Comparison of ENCODE assay signal across 12 cellular contexts in genomic region chr1:74964508-74964907, GRCh38.
A peak's percentile ranks its signal among the peaks of the same experiment; 100 is the strongest.
DNase-seq lines count a peak whose midpoint lies in the region; ATAC-seq, FAIRE-seq and TF ChIP-seq lines count a peak whose summit lies in the region.
"Had no signal": no experiment of that assay in that cellular context is flagged by ENCODE, and none has a peak within 500 bp of the region (broad histone marks: within the 10 kb centered on the region; RNA-seq: fewer than 3 reads in every experiment).

No MANE protein-coding gene starts in this region.

- H3K9me3 Mint-ChIP-seq in activated CD4-positive, alpha-beta T cell treated with anti-CD3 and anti-CD28 coated beads, Interleukin-2, amount 10 ng/mL, durations not matched to agents 24 days and 14 days, result no peaks in the 10 kb centered on the region
- H3K9me3 Mint-ChIP-seq: activated B cell treated with CpG ODN at 0.5 μM for 24 hours had no signal

- H3K36me3 Mint-ChIP-seq in activated CD4-positive, alpha-beta T cell treated with anti-CD3 and anti-CD28 coated beads, Interleukin-2, amount 10 ng/mL, durations not matched to agents 24 days and 14 days (ENCODE audit: low read depth), result no peaks in the 10 kb centered on the region
- H3K36me3 Mint-ChIP-seq: natural killer cell had no signal

- H3K27me3 Mint-ChIP-seq in activated CD4-positive, alpha-beta T cell treated with anti-CD3 and anti-CD28 coated beads, Interleukin-2, amount 10 ng/mL, durations not matched to agents 24 days and 14 days, result no peaks in the 10 kb centered on the region
- H3K27me3 Mint-ChIP-seq: activated B cell treated with CpG ODN at 0.5 μM for 24 hours had no signal

- H3K27me3 ChIP-seq in stomach, result no peaks in the 10 kb centered on the region
- no peaks in the 10 kb centered on the region for H3K27me3 ChIP-seq in gastrocnemius medialis

- no peak for TF ChIP-seq CTCF in astrocyte of the spinal cord (IDR thresholded peaks at IDR 0.05; ENCODE audit: low read depth, low read length)
- no peak for TF ChIP-seq CTCF in stomach (IDR thresholded peaks at IDR 0.05)
- TF ChIP-seq CTCF in gastrocnemius medialis (IDR thresholded peaks at IDR 0.05 in 4 of 5, conservative IDR thresholded peaks at IDR 0.05 in 1 of 5), result no peak

- H3K9me3 ChIP-seq in stomach, result peaks cover 0 to 5% (median 0%) of the 10 kb centered on the region in 4 donors
- H3K9me3 ChIP-seq in gastrocnemius medialis, result no peaks in the 10 kb centered on the region

- intact Hi-C loops in activated CD4-positive, alpha-beta T cell treated with anti-CD3 and anti-CD28 coated beads, Interleukin-2, amount 10 ng/mL, durations not matched to agents 24 days and 14 days (cut with micrococcal nuclease), result no loop called here
- intact Hi-C loops in stomach (cut with DNase I; ENCODE audit: low total_unique reads), result no loop called here
- intact Hi-C loops in gastrocnemius medialis (cut with DNase I; ENCODE audit: low total_unique reads), result no loop called here

- no peaks in the 10 kb centered on the region for H3K4me1 Mint-ChIP-seq in activated CD4-positive, alpha-beta T cell treated with anti-CD3 and anti-CD28 coated beads, Interleukin-2, amount 10 ng/mL, durations not matched to agents 24 days and 14 days
- H3K4me1 Mint-ChIP-seq: activated B cell treated with CpG ODN at 0.5 μM for 24 hours, natural killer cell had no signal

- ATAC-seq in gastrocnemius medialis, result no peak
- ATAC-seq: natural killer cell had no signal

- H3K4me3 ChIP-seq in astrocyte of the spinal cord (ENCODE audit: low read depth, low read length) (no peak overlapping the region), stomach (no peak overlapping the region), gastrocnemius medialis (no peak overlapping the region)

- H3K4me1 ChIP-seq in stomach (peaks cover 0 to 3% (median 0%) of the 10 kb centered on the region in 4 donors), gastrocnemius medialis (no peaks in the 10 kb centered on the region)

- FAIRE-seq in H54 (lab: Jason Lieb, UNC), result no peak
- FAIRE-seq: frontal cortex had no signal

- no peak for TF ChIP-seq EP300 in stomach (IDR thresholded peaks at IDR 0.05)

- no peak overlapping the region for H3K4me3 Mint-ChIP-seq in activated CD4-positive, alpha-beta T cell treated with anti-CD3 and anti-CD28 coated beads, Interleukin-2, amount 10 ng/mL, durations not matched to agents 24 days and 14 days
- H3K4me3 Mint-ChIP-seq: activated B cell treated with CpG ODN at 0.5 μM for 24 hours, natural killer cell had no signal

- 8 to 15% (median 11%) methylated on average over 6 of the region's 6 CpGs for WGBS in stomach, 5 donors

- TF ChIP-seq POLR2A in stomach (IDR thresholded peaks at IDR 0.05) (no peak), H54 (IDR thresholded peaks at IDR 0.05; ENCODE audit: low read depth, low read length) (no peak), gastrocnemius medialis (IDR thresholded peaks at IDR 0.05) (no peak)

- peak; percentile 2 for DNase-seq in activated CD4-positive, alpha-beta T cell treated with anti-CD3 and anti-CD28 coated beads for 48 hours
- DNase-seq in activated CD4-positive, alpha-beta T cell treated with anti-CD3 and anti-CD28 coated beads, Interleukin-2, amount 10 ng/mL, durations not matched to agents 24 days and 14 days, result no peak
- DNase-seq in NCI-H2107 (lab: John Stamatoyannopoulos, UW) (peak; percentile 61), astrocyte of the spinal cord (ENCODE audit: low read depth, low spot score) (peak; percentile 3), stomach (peak; percentile 38), H54 (ENCODE audit: insufficient read length, low spot score) (no peak), gastrocnemius medialis (no peak)
- DNase-seq in activated CD4-positive, alpha-beta T cell treated with anti-CD3 and anti-CD28 coated beads, Interleukin-2, amount 50 U/mL, for 4 hours, result no peak
- DNase-seq: activated B cell treated with CpG ODN at 0.5 μM for 24 hours, HCEC 1CT, natural killer cell had no signal

- H3K27ac Mint-ChIP-seq in activated CD4-positive, alpha-beta T cell treated with anti-CD3 and anti-CD28 coated beads, Interleukin-2, amount 10 ng/mL, durations not matched to agents 24 days and 14 days, result no peak overlapping the region
- H3K27ac Mint-ChIP-seq: activated B cell treated with CpG ODN at 0.5 μM for 24 hours, natural killer cell had no signal

- no peak overlapping the region for H3K27ac ChIP-seq in stomach
- H3K27ac ChIP-seq in gastrocnemius medialis, result no peak overlapping the region

- H3K36me3 ChIP-seq in stomach, result no peaks in the 10 kb centered on the region
- H3K36me3 ChIP-seq in gastrocnemius medialis, result no peaks in the 10 kb centered on the region

- in situ Hi-C loops in astrocyte of the spinal cord (cut with HindIII; ENCODE audit: low sequenced_read_pairs), result no loop called here
- in situ Hi-C loops in gastrocnemius medialis (cut with MboI; ENCODE audit: low sequenced_read_pairs in 4 of 4), result no loop called here

Comparison
In these comparisons a context has a peak if more than half of its experiments do, and no peak if none do; other contexts are left out.
1. DNase-seq: peak in activated CD4-positive, alpha-beta T cell treated with anti-CD3 and anti-CD28 coated beads for 48 hours (single experiment), NCI-H2107 (single experiment), astrocyte of the spinal cord (single experiment) and stomach (single experiment); none in activated CD4-positive, alpha-beta T cell treated with anti-CD3 and anti-CD28 coated beads, Interleukin-2, amount 10 ng/mL, durations not matched to agents 24 days and 14 days (single experiment), H54 (single experiment), gastrocnemius medialis (0 of 2) and activated CD4-positive, alpha-beta T cell treated with anti-CD3 and anti-CD28 coated beads, Interleukin-2, amount 50 U/mL, for 4 hours (0 of 2).